In genomic region chr6:56243518-56244070, GRCh38 we compare ENCODE assay signal across 13 cellular contexts. TPM values are rescaled to one million over a fixed set of nuclear protein-coding genes. Genes with fewer than 3 reads are reported as not detected.
DNase-seq lines count a peak whose midpoint lies in the region; ATAC-seq and TF ChIP-seq lines count a peak whose summit lies in the region.
"Had no signal": no experiment of that assay in that cellular context is flagged by ENCODE, and none has a peak within 500 bp of the region (broad histone marks: within the 10 kb centered on the region; RNA-seq: fewer than 3 reads in every experiment).

No MANE protein-coding gene starts in this region.

- POLR2A ChIA-PET in naive thymus-derived CD8-positive, alpha-beta T cell (lab: Charles Lee), result no interaction called here

- H3K4me3 ChIP-seq in osteoblast (ENCODE audit: insufficient read depth, low read length), result no peak overlapping the region
- H3K4me3 ChIP-seq: HAP-1 had no signal

- no peaks in the 10 kb centered on the region for H3K9me3 ChIP-seq in osteoblast (ENCODE audit: low read depth, low read length)
- H3K9me3 ChIP-seq: HAP-1 had no signal

- ATAC-seq in GM18868 (IDR thresholded peaks at IDR 0.05; ENCODE audit: unreplicated experiment), result peak; percentile 80
- ATAC-seq in HG02642 (IDR thresholded peaks at IDR 0.05; ENCODE audit: poor library complexity, unreplicated experiment), result peak; percentile 61
- ATAC-seq in naive thymus-derived CD8-positive, alpha-beta T cell, result no peak
- ATAC-seq in sciatic nerve, result no peak

- peaks cover 14% of the 10 kb centered on the region for H3K4me1 ChIP-seq in osteoblast (ENCODE audit: insufficient read depth, low read length)
- H3K4me1 ChIP-seq: HAP-1 had no signal

- intact Hi-C loops in sciatic nerve (cut with DNase I), result no loop called here

- H4K20me1 ChIP-seq in osteoblast (ENCODE audit: insufficient read depth, low read length), result no peaks in the 10 kb centered on the region

- TF ChIP-seq CTCF in osteoblast (IDR thresholded peaks at IDR 0.05; ENCODE audit: extremely low read depth, low read depth, low read length), result no peak

- H3K4me2 ChIP-seq in osteoblast (ENCODE audit: insufficient read depth, low read length), result no peak overlapping the region

- no peak overlapping the region for H3K27ac ChIP-seq in osteoblast (ENCODE audit: low read depth, low read length)
- H3K27ac ChIP-seq in substantia nigra (ENCODE audit: low read depth, low read length, poor library complexity, severe bottlenecking), result no peak overlapping the region
- H3K27ac ChIP-seq: WERI-Rb-1 had no signal

- no peaks in the 10 kb centered on the region for H3K79me2 ChIP-seq in osteoblast (ENCODE audit: insufficient read depth, low read length)

- H2AFZ ChIP-seq in osteoblast (ENCODE audit: low read length), result peak overlapping the region; percentile 23

- no peak overlapping the region for H3K4me3 Mint-ChIP-seq in naive thymus-derived CD8-positive, alpha-beta T cell
- H3K4me3 Mint-ChIP-seq: endodermal cell had no signal

- no peaks in the 10 kb centered on the region for H3K36me3 ChIP-seq in osteoblast (ENCODE audit: insufficient read depth, low read length)
- H3K36me3 ChIP-seq: HAP-1, WERI-Rb-1 had no signal

- H3K27me3 ChIP-seq in osteoblast (ENCODE audit: insufficient read depth, low read length), result no peaks in the 10 kb centered on the region

- DNase-seq in NCI-H69 (lab: John Stamatoyannopoulos, UW) (peak; percentile 14), osteoblast (ENCODE audit: insufficient read length, low spot score, missing footprints) (no peak), substantia nigra (lab: John Stamatoyannopoulos, UW) (no peak), sciatic nerve (ENCODE audit: low spot score) (no peak), NCI-H510A (lab: John Stamatoyannopoulos, UW) (no peak)
- DNase-seq in naive thymus-derived CD8-positive, alpha-beta T cell, result no peak
- DNase-seq: activated CD8-positive, alpha-beta memory T cell treated with anti-CD3 and anti-CD28 coated beads, Interleukin-2, amount 50 U/mL, for 48 hours; endodermal cell; NCI-H2081; WERI-Rb-1 had no signal

- peaks cover 2 to 8% (median 4%) of the 10 kb centered on the region in 5 donors for H3K27me3 Mint-ChIP-seq in naive thymus-derived CD8-positive, alpha-beta T cell

- H3K9me3 Mint-ChIP-seq in naive thymus-derived CD8-positive, alpha-beta T cell, result peaks cover 0 to 7% (median 0%) of the 10 kb centered on the region in 9 donors
- H3K9me3 Mint-ChIP-seq: endodermal cell had no signal

- H3K27ac Mint-ChIP-seq in naive thymus-derived CD8-positive, alpha-beta T cell, result no peak overlapping the region
- H3K27ac Mint-ChIP-seq: endodermal cell had no signal

- no peaks in the 10 kb centered on the region for H3K36me3 Mint-ChIP-seq in naive thymus-derived CD8-positive, alpha-beta T cell

- H3K4me1 Mint-ChIP-seq in naive thymus-derived CD8-positive, alpha-beta T cell, result no peaks in the 10 kb centered on the region

RNA-seq across cellular contexts. Expression of gene COL21A1, which starts 3.8 kb away (rescaled TPM):
- total RNA-seq in osteoblast (8.0 and 19.2 TPM in 2 replicates), sciatic nerve (31.4 TPM)
- total RNA-seq in naive thymus-derived CD8-positive, alpha-beta T cell, result not detected
- polyA plus RNA-seq in naive thymus-derived CD8-positive, alpha-beta T cell, result not detected

Comparison
In these comparisons a context has a peak if more than half of its experiments do, and no peak if none do; other contexts are left out.
1. ATAC-seq: peak in GM18868 (single experiment) and HG02642 (single experiment); none in naive thymus-derived CD8-positive, alpha-beta T cell (0 of 2) and sciatic nerve (single experiment).